Comparison of ENCODE assay signal across 29 cellular contexts in genomic region chr11:131290111-131290510, GRCh38.
"Had no signal": no experiment of that assay in that cellular context is flagged by ENCODE, and none has a peak within 500 bp of the region (broad histone marks: within the 10 kb centered on the region; RNA-seq: fewer than 3 reads in every experiment).

No MANE protein-coding gene starts in this region.

- H3K4me1 ChIP-seq: left ventricle myocardium inferior, prostate gland, stomach, testis, thyroid gland, transverse colon, upper lobe of left lung had no signal

- ATAC-seq: left colon; mucosa of descending colon; naive thymus-derived CD4-positive, alpha-beta T cell; natural killer cell treated with Interleukin-12 subunit alpha and Interleukin-12 subunit beta and Interleukin-15 and Interleukin-18, amount 100 ng/mL, for 72 hours; right cardiac atrium; sciatic nerve; stimulated activated naive B cell treated with anti-CD40 and anti-IgM and Interleukin-4, amounts not matched to agents 10 μg/mL and 1 μg/mL and 100 μg/mL, for 72 hours; stimulated activated naive CD8-positive, alpha-beta T cell treated with anti-CD3 and anti-CD28 coated beads, Interleukin-15, Interleukin-2, amounts not matched to agents 100 U/mL and 50 U/mL, for 24 hours had no signal

- H3K36me3 ChIP-seq: left ventricle myocardium inferior, ovary, prostate gland, stomach, thyroid gland, transverse colon, upper lobe of left lung had no signal

- H3K4me3 ChIP-seq: left ventricle myocardium inferior, lung, mucosa of descending colon, ovary, prostate gland, skin epidermis, stomach, testis, thyroid gland, transverse colon, upper lobe of left lung had no signal

- H3K27me3 Mint-ChIP-seq: natural killer cell treated with Interleukin-12 subunit alpha and Interleukin-12 subunit beta and Interleukin-15 and Interleukin-18, amount 100 ng/mL, for 72 hours; stimulated activated naive B cell treated with anti-CD40 and anti-IgM and Interleukin-4, amounts not matched to agents 10 μg/mL and 1 μg/mL and 100 μg/mL, for 72 hours had no signal

- H3K27ac ChIP-seq: left ventricle myocardium inferior, ovary, prostate gland, skin epidermis, stomach, testis, thyroid gland, transverse colon, upper lobe of left lung had no signal

- H3K4me3 Mint-ChIP-seq: immature natural killer cell; naive thymus-derived CD4-positive, alpha-beta T cell; natural killer cell treated with Interleukin-12 subunit alpha and Interleukin-12 subunit beta and Interleukin-15 and Interleukin-18, amount 100 ng/mL, for 72 hours; stimulated activated naive B cell treated with anti-CD40 and anti-IgM and Interleukin-4, amounts not matched to agents 10 μg/mL and 1 μg/mL and 100 μg/mL, for 72 hours had no signal

- DNase-seq: hypothalamus; immature natural killer cell; kidney; left colon; left ventricle myocardium inferior; midbrain; mucosa of descending colon; naive thymus-derived CD4-positive, alpha-beta T cell; ovary; posterior cingulate gyrus; retina; right cardiac atrium; stimulated activated CD4-positive, alpha-beta T cell treated with anti-CD3 and anti-CD28 coated beads, Interleukin-12 subunit alpha, Interleukin-12 subunit beta, amount 100 ng/mL, for 4 hours; stimulated activated CD4-positive, alpha-beta T cell treated with anti-CD3 and anti-CD28 coated beads, Interleukin-15, amount 100 ng/mL, for 24 hours; stimulated activated CD4-positive, alpha-beta T cell treated with anti-CD3 and anti-CD28 coated beads, Interleukin-2, amount 100 ng/mL, for 24 hours; stimulated activated CD4-positive, alpha-beta T cell treated with anti-CD3 and anti-CD28 coated beads, Interleukin-4, amount 100 ng/mL, for 1 hour; stimulated activated naive B cell treated with anti-CD40 and anti-IgM and Interleukin-4, amounts not matched to agents 10 μg/mL and 1 μg/mL and 100 μg/mL, for 72 hours; stimulated activated naive CD8-positive, alpha-beta T cell treated with anti-CD3 and anti-CD28 coated beads, Interleukin-15, Interleukin-2, amounts not matched to agents 100 U/mL and 50 U/mL, for 24 hours; stomach; testis; thyroid gland; transverse colon had no signal

- H3K9me3 ChIP-seq: left ventricle myocardium inferior, mucosa of descending colon, ovary, prostate gland, testis, thyroid gland, transverse colon, upper lobe of left lung had no signal

- FAIRE-seq: islet of Langerhans, kidney had no signal

- H3K4me1 Mint-ChIP-seq: immature natural killer cell; naive thymus-derived CD4-positive, alpha-beta T cell; stimulated activated naive B cell treated with anti-CD40 and anti-IgM and Interleukin-4, amounts not matched to agents 10 μg/mL and 1 μg/mL and 100 μg/mL, for 72 hours had no signal

- H3K9me3 Mint-ChIP-seq: stimulated activated naive B cell treated with anti-CD40 and anti-IgM and Interleukin-4, amounts not matched to agents 10 μg/mL and 1 μg/mL and 100 μg/mL, for 72 hours had no signal

- H3K27me3 ChIP-seq: ovary, testis, thyroid gland, transverse colon, upper lobe of left lung had no signal

- H3K27ac Mint-ChIP-seq: immature natural killer cell; naive thymus-derived CD4-positive, alpha-beta T cell; natural killer cell treated with Interleukin-12 subunit alpha and Interleukin-12 subunit beta and Interleukin-15 and Interleukin-18, amount 100 ng/mL, for 72 hours; stimulated activated naive B cell treated with anti-CD40 and anti-IgM and Interleukin-4, amounts not matched to agents 10 μg/mL and 1 μg/mL and 100 μg/mL, for 72 hours had no signal

- H3K36me3 Mint-ChIP-seq: immature natural killer cell; naive thymus-derived CD4-positive, alpha-beta T cell; natural killer cell treated with Interleukin-12 subunit alpha and Interleukin-12 subunit beta and Interleukin-15 and Interleukin-18, amount 100 ng/mL, for 72 hours; stimulated activated naive B cell treated with anti-CD40 and anti-IgM and Interleukin-4, amounts not matched to agents 10 μg/mL and 1 μg/mL and 100 μg/mL, for 72 hours had no signal
